ENCODE assay signal across 1 cellular context in genomic region chr4:128454281-128455075, GRCh38.
TF ChIP-seq lines count a peak whose summit lies in the region.

No MANE protein-coding gene starts in this region.

TF ChIP-seq in K562, 482 proteins besides CTCF, POLR2A, EP300 and RAD21 (continued from another document):
- TF ChIP-seq MGA (IDR thresholded peaks at IDR 0.05) (no peak; the same call in 1 of the 2 replicates), RB1 (IDR thresholded peaks at IDR 0.05; ENCODE audit: low read depth) (0 out of 2 replicates have a peak, but pooled peaks have one; percentile 22), TARDBP (IDR thresholded peaks at IDR 0.05) (peak; percentile 47; the same call in 1 of the 2 replicates), SMC3 (conservative IDR thresholded peaks at IDR 0.05; ENCODE audit: insufficient read depth, low read depth, low read length) (peak; percentile 83), TEAD4 (IDR thresholded peaks at IDR 0.05; ENCODE audit: low read length) (peak; percentile 28; the same call in 1 of the 2 replicates), TEAD4 (CRISPR knock-in tag; IDR thresholded peaks at IDR 0.05; ENCODE audit: borderline replicate concordance) (no peak)
